1 cellular context compared by ENCODE assay signal in the genomic region with DNA sequence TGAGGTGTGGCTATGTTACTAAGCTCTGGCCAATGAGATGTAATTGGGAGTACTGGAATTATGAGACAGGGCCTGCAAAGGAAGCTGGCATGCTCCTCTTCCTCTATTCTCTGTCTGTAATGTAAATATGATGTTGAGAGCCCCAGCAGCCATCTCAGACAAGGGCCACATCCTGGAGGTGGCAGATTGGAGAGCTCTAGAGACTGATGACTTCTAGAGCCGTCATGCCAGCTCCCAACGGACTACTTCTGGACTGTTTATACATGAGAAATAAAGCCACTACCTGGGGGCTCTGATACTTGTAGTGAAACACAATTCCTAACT.
TF ChIP-seq lines count a peak whose summit lies in the region.

No MANE protein-coding gene starts in this region.

TF ChIP-seq in GM12878, 131 proteins besides CTCF, POLR2A, EP300 and RAD21 (continued from another document):
- no peak for TF ChIP-seq CEBPZ (IDR thresholded peaks at IDR 0.05; ENCODE audit: low read depth, low read length)
- TF ChIP-seq CREB1 (IDR thresholded peaks at IDR 0.05; ENCODE audit: low read depth) = no peak
- no peak for TF ChIP-seq POLR2AphosphoS2 (IDR thresholded peaks at IDR 0.05; ENCODE audit: low read depth, low read length)
- TF ChIP-seq NFYA (IDR thresholded peaks at IDR 0.05; ENCODE audit: borderline replicate concordance, low read depth, low read length) = no peak
- no peak for TF ChIP-seq BMI1 (IDR thresholded peaks at IDR 0.05; ENCODE audit: borderline replicate concordance)
- no peak for TF ChIP-seq PML (IDR thresholded peaks at IDR 0.05; ENCODE audit: low read length)
- no peak for TF ChIP-seq NFIC (IDR thresholded peaks at IDR 0.05; ENCODE audit: low read depth, low read length)
- no peak for TF ChIP-seq ZSCAN29 (IDR thresholded peaks at IDR 0.05)
- no peak for TF ChIP-seq FOS (IDR thresholded peaks at IDR 0.05; ENCODE audit: borderline replicate concordance, extremely low read depth, insufficient read length)
- TF ChIP-seq ZNF274 (IDR thresholded peaks at IDR 0.05; ENCODE audit: insufficient read depth, insufficient read length) = no peak
- TF ChIP-seq KDM1A (IDR thresholded peaks at IDR 0.05; ENCODE audit: borderline replicate concordance) = no peak
- TF ChIP-seq ZNF217 (IDR thresholded peaks at IDR 0.05) = no peak
